Comparison of ENCODE assay signal across 17 cellular contexts in genomic region chr12:71610036-71610795, GRCh38. TPM values are rescaled to one million over a fixed set of nuclear protein-coding genes. Genes with fewer than 3 reads are reported as not detected.
DNase-seq lines count a peak whose midpoint lies in the region; ATAC-seq, FAIRE-seq and TF ChIP-seq lines count a peak whose summit lies in the region.
"Had no signal": no experiment of that assay in that cellular context is flagged by ENCODE, and none has a peak within 500 bp of the region (broad histone marks: within the 10 kb centered on the region; RNA-seq: fewer than 3 reads in every experiment).

No MANE protein-coding gene starts in this region.

- POLR2A ChIA-PET in activated CD8-positive, alpha-beta T cell treated with anti-CD3 and anti-CD28 coated beads for 36 hours (lab: Charles Lee), result no interaction called here
- POLR2A ChIA-PET in naive thymus-derived CD4-positive, alpha-beta T cell (lab: Charles Lee), result no interaction called here

- peaks cover 23% of the 10 kb centered on the region for H3K36me3 Mint-ChIP-seq in IgD-negative memory B cell
- peaks cover 69% of the 10 kb centered on the region for H3K36me3 Mint-ChIP-seq in activated CD8-positive, alpha-beta T cell treated with anti-CD3 and anti-CD28 coated beads for 36 hours (ENCODE audit: low read depth)
- peaks cover 4 to 50% (median 38%) of the 10 kb centered on the region in 5 donors for H3K36me3 Mint-ChIP-seq in naive thymus-derived CD4-positive, alpha-beta T cell

- no peaks in the 10 kb centered on the region for H3K27me3 ChIP-seq in naive thymus-derived CD4-positive, alpha-beta T cell (ENCODE audit: control insufficient read depth in 2 of 2, insufficient read depth in 2 of 2, low read length in 2 of 2)
- H3K27me3 ChIP-seq: esophagus squamous epithelium, heart left ventricle, right atrium auricular region had no signal

- CTCF ChIA-PET in activated CD8-positive, alpha-beta T cell treated with anti-CD3 and anti-CD28 coated beads for 36 hours (lab: Charles Lee), result interaction anchor here (0.7 to 1.0 kb wide), 2 partner anchors 27 to 137 kb away, joined by 3 read pairs; no protein-coding TSS in a partner anchor
- CTCF ChIA-PET in naive thymus-derived CD4-positive, alpha-beta T cell (lab: Charles Lee), result no interaction called here

- no peaks in the 10 kb centered on the region for H3K27me3 Mint-ChIP-seq in IgD-negative memory B cell
- H3K27me3 Mint-ChIP-seq in activated CD8-positive, alpha-beta T cell treated with anti-CD3 and anti-CD28 coated beads for 36 hours, result no peaks in the 10 kb centered on the region
- no peaks in the 10 kb centered on the region for H3K27me3 Mint-ChIP-seq in naive thymus-derived CD4-positive, alpha-beta T cell
- H3K27me3 Mint-ChIP-seq: type B pancreatic cell had no signal

- no peak overlapping the region for H3K4me3 ChIP-seq in naive thymus-derived CD4-positive, alpha-beta T cell (ENCODE audit: low read length)
- H3K4me3 ChIP-seq: esophagus squamous epithelium, heart left ventricle, right atrium auricular region had no signal

- H3K4me1 Mint-ChIP-seq in IgD-negative memory B cell, result peaks cover 2 to 6% (median 4%) of the 10 kb centered on the region in 3 donors
- peaks cover 13% of the 10 kb centered on the region for H3K4me1 Mint-ChIP-seq in activated CD8-positive, alpha-beta T cell treated with anti-CD3 and anti-CD28 coated beads for 36 hours (ENCODE audit: low read depth)
- peaks cover 7 to 48% (median 33%) of the 10 kb centered on the region in 7 donors for H3K4me1 Mint-ChIP-seq in naive thymus-derived CD4-positive, alpha-beta T cell
- H3K4me1 Mint-ChIP-seq: nephron had no signal

- no peaks in the 10 kb centered on the region for H3K9me3 ChIP-seq in naive thymus-derived CD4-positive, alpha-beta T cell (ENCODE audit: control insufficient read depth in 2 of 3, low read length in 3 of 3)
- H3K9me3 ChIP-seq: esophagus squamous epithelium, heart left ventricle, right atrium auricular region had no signal

- no peak overlapping the region for H3K4me3 Mint-ChIP-seq in IgD-negative memory B cell
- no peak overlapping the region for H3K4me3 Mint-ChIP-seq in activated CD8-positive, alpha-beta T cell treated with anti-CD3 and anti-CD28 coated beads for 36 hours
- peak overlapping the region in 9 of 10 donors; percentile 7 to 80 (median 62) for H3K4me3 Mint-ChIP-seq in naive thymus-derived CD4-positive, alpha-beta T cell
- H3K4me3 Mint-ChIP-seq: nephron, type B pancreatic cell had no signal

- no peak for ATAC-seq in activated CD8-positive, alpha-beta T cell treated with anti-CD3 and anti-CD28 coated beads for 36 hours
- ATAC-seq in naive thymus-derived CD4-positive, alpha-beta T cell, result peak; percentile 70
- ATAC-seq: heart left ventricle, left cardiac atrium had no signal

- TF ChIP-seq CTCF in D721Med (IDR thresholded peaks at IDR 0.05; ENCODE audit: insufficient read depth, missing control alignments), result no peak
- TF ChIP-seq CTCF in activated CD8-positive, alpha-beta T cell treated with anti-CD3 and anti-CD28 coated beads for 36 hours (IDR thresholded peaks at IDR 0.05), result no peak

- H3K9me3 Mint-ChIP-seq in IgD-negative memory B cell, result no peaks in the 10 kb centered on the region
- no peaks in the 10 kb centered on the region for H3K9me3 Mint-ChIP-seq in activated CD8-positive, alpha-beta T cell treated with anti-CD3 and anti-CD28 coated beads for 36 hours
- no peaks in the 10 kb centered on the region for H3K9me3 Mint-ChIP-seq in naive thymus-derived CD4-positive, alpha-beta T cell
- H3K9me3 Mint-ChIP-seq: nephron, type B pancreatic cell had no signal

- peak; percentile 70 for FAIRE-seq in D721Med (lab: Jason Lieb, UNC)
- FAIRE-seq: astrocyte had no signal

- H3K27ac Mint-ChIP-seq in IgD-negative memory B cell, result peak overlapping the region; percentile 11 to 51 (median 50)
- H3K27ac Mint-ChIP-seq in activated CD8-positive, alpha-beta T cell treated with anti-CD3 and anti-CD28 coated beads for 36 hours, result peak overlapping the region; percentile 74
- peak overlapping the region; percentile 79 to 98 (median 91) for H3K27ac Mint-ChIP-seq in naive thymus-derived CD4-positive, alpha-beta T cell
- H3K27ac Mint-ChIP-seq: nephron, type B pancreatic cell had no signal

- DNase-seq in D721Med (ENCODE audit: insufficient read length, low spot score) (no peak), iPS-NIHi11 (ENCODE audit: low spot score) (no peak), SIG-M5 (lab: John Stamatoyannopoulos, UW) (no peak)
- DNase-seq in activated CD8-positive, alpha-beta T cell treated with anti-CD3 and anti-CD28 coated beads for 36 hours, result no peak
- peak in 7 of 9 donors; percentile 8 to 43 (median 24) for DNase-seq in naive thymus-derived CD4-positive, alpha-beta T cell
- no peak for DNase-seq in stimulated activated CD4-positive, alpha-beta T cell treated with anti-CD3 and anti-CD28 coated beads, Interleukin-12 subunit alpha, Interleukin-12 subunit beta, amount 100 ng/mL, for 4 hours
- DNase-seq: C1 segment of cervical spinal cord; esophagus squamous epithelium; heart left ventricle; left cardiac atrium; NCI-H2081; stimulated activated CD8-positive, alpha-beta memory T cell treated with anti-CD3 and anti-CD28 coated beads, Interleukin-4, amount 100 ng/mL, for 48 hours had no signal

- intact Hi-C loops in activated CD8-positive, alpha-beta T cell treated with anti-CD3 and anti-CD28 coated beads for 36 hours (cut with micrococcal nuclease), result no loop called here
- intact Hi-C loops in naive thymus-derived CD4-positive, alpha-beta T cell (cut with micrococcal nuclease), result loop anchor here (2.0 to 5.0 kb wide), 3 partner anchors 17 to 232 kb away; no protein-coding TSS in a partner anchor

- peak overlapping the region; percentile 67 for H3K27ac ChIP-seq in naive thymus-derived CD4-positive, alpha-beta T cell (ENCODE audit: low read depth, low read length)
- H3K27ac ChIP-seq: esophagus squamous epithelium, right atrium auricular region had no signal

- H3K4me1 ChIP-seq in naive thymus-derived CD4-positive, alpha-beta T cell (ENCODE audit: control insufficient read depth in 2 of 2, insufficient read depth in 2 of 2, low read length in 2 of 2), result peaks cover 0 to 8% of the 10 kb centered on the region in 2 donors
- H3K4me1 ChIP-seq: esophagus squamous epithelium, right atrium auricular region had no signal

- H3K36me3 ChIP-seq in naive thymus-derived CD4-positive, alpha-beta T cell (ENCODE audit: control insufficient read depth in 2 of 3, insufficient read depth in 3 of 3, low read length in 3 of 3), result peaks cover 11 to 53% (median 33%) of the 10 kb centered on the region in 3 experiments

RNA-seq across cellular contexts. Expression of gene ZFC3H1, which starts 53.4 kb away (rescaled TPM):
- 39.3 TPM for polyA plus RNA-seq in IgD-negative memory B cell
- 10 to 100 TPM; 47.1 to 58.4 TPM for total RNA-seq in activated CD8-positive, alpha-beta T cell treated with anti-CD3 and anti-CD28 coated beads for 36 hours
- total RNA-seq in naive thymus-derived CD4-positive, alpha-beta T cell, result 100 to 1,000 TPM in 4 of 5 experiments, 10 to 100 TPM in 1; 74.6 to 147 (median 133) TPM
- 10 to 100 TPM; 26.3 to 29.8 TPM for polyA plus RNA-seq in naive thymus-derived CD4-positive, alpha-beta T cell

RNA-seq across cellular contexts. Expression of gene THAP2, which starts 53.9 kb away (rescaled TPM):
- polyA plus RNA-seq in IgD-negative memory B cell, result 11.1 TPM
- total RNA-seq in activated CD8-positive, alpha-beta T cell treated with anti-CD3 and anti-CD28 coated beads for 36 hours, result 10 to 100 TPM; 10.8 to 12.2 TPM
- total RNA-seq in naive thymus-derived CD4-positive, alpha-beta T cell, result 10 to 100 TPM in 4 of 5 experiments, 1 to 10 TPM in 1; 9.2 to 21.7 (median 14.4) TPM
- polyA plus RNA-seq in naive thymus-derived CD4-positive, alpha-beta T cell, result 1 to 10 TPM; 4.9 to 9.7 TPM

Comparison
In these comparisons a context has a peak if more than half of its experiments do, and no peak if none do; other contexts are left out.
1. DNase-seq: peak in naive thymus-derived CD4-positive, alpha-beta T cell (7 of 9); none in D721Med (single experiment), activated CD8-positive, alpha-beta T cell treated with anti-CD3 and anti-CD28 coated beads for 36 hours (single experiment), iPS-NIHi11 (single experiment), SIG-M5 (single experiment) and stimulated activated CD4-positive, alpha-beta T cell treated with anti-CD3 and anti-CD28 coated beads, Interleukin-12 subunit alpha, Interleukin-12 subunit beta, amount 100 ng/mL, for 4 hours (single experiment).
2. H3K4me3 Mint-ChIP-seq: peak in naive thymus-derived CD4-positive, alpha-beta T cell (9 of 10); none in IgD-negative memory B cell (0 of 4) and activated CD8-positive, alpha-beta T cell treated with anti-CD3 and anti-CD28 coated beads for 36 hours (single experiment).
3. Peak in every context shown above with its lines, with median percentiles within 50 percentile points of each other: H3K27ac Mint-ChIP-seq.